22 cellular contexts compared by ENCODE assay signal in genomic region chr19:50416815-50417137, GRCh38. TPM values are rescaled to one million over a fixed set of nuclear protein-coding genes. Genes with fewer than 3 reads are reported as not detected.
"Had no signal": no experiment of that assay in that cellular context is flagged by ENCODE, and none has a peak within 500 bp of the region (broad histone marks: within the 10 kb centered on the region; RNA-seq: fewer than 3 reads in every experiment).

No MANE protein-coding gene starts in this region.

- H3K36me3 ChIP-seq: gastrocnemius medialis, prostate gland had no signal

- DNase-seq: activated CD4-positive, alpha-beta memory T cell treated with anti-CD3 and anti-CD28 coated beads, Interleukin-2, amount 10 ng/mL, durations not matched to agents 7 days and 5 days; activated CD4-positive, alpha-beta T cell treated with anti-CD3 and anti-CD28 coated beads for 4 hours; activated effector memory CD4-positive, alpha-beta T cell treated with Interleukin-2 at 50 U/mL for 16 hours; activated naive CD4-positive, alpha-beta T cell treated with anti-CD3 and anti-CD28 coated beads, Interleukin-2, amount 50 U/mL, for 16 hours; activated T-cell treated with anti-CD3 and anti-CD28 coated beads, Interleukin-2, amount 50 U/mL, for 24 hours; dermis blood vessel endothelial cell; gastrocnemius medialis; mammary epithelial cell; occipital lobe; stimulated activated CD4-positive, alpha-beta T cell treated with anti-CD3 and anti-CD28 coated beads, Interleukin-4, amount 100 ng/mL, for 4 hours; stimulated activated CD8-positive, alpha-beta memory T cell treated with anti-CD3 and anti-CD28 coated beads, Interleukin-4, amount 100 ng/mL, for 48 hours; stimulated activated naive CD8-positive, alpha-beta T cell treated with anti-CD3 and anti-CD28 coated beads, Interleukin-15, amount 100 ng/mL, for 72 hours; WERI-Rb-1 had no signal

- FAIRE-seq: astrocyte, islet of Langerhans, small intestine had no signal

- H3K9me3 ChIP-seq: gastrocnemius medialis, prostate gland had no signal

- H3K4me3 ChIP-seq: gastrocnemius medialis, prostate gland had no signal

- H3K4me1 ChIP-seq: prostate gland had no signal

- ATAC-seq: gastrocnemius medialis, left lobe of liver, right cardiac atrium had no signal

- H3K27ac ChIP-seq: gastrocnemius medialis, prostate gland, WERI-Rb-1 had no signal

RNA-seq across cellular contexts. Expression of gene SPIB, which starts 2.0 kb away (rescaled TPM):
- total RNA-seq: chondrocyte, dermis blood vessel endothelial cell, epithelial cell of proximal tubule, left lobe of liver, mammary epithelial cell, occipital lobe, prostate gland, temporal lobe had no signal

RNA-seq across cellular contexts. Expression of gene MYBPC2, which starts 15.9 kb away (rescaled TPM):
- total RNA-seq: astrocyte, chondrocyte, dermis blood vessel endothelial cell, epithelial cell of proximal tubule, left lobe of liver, mammary epithelial cell, occipital lobe, right cardiac atrium had no signal
- polyA plus RNA-seq: mammary epithelial cell, right cardiac atrium had no signal

RNA-seq across cellular contexts. Expression of gene NAPSA, which starts 51.3 kb away (rescaled TPM):
- total RNA-seq: astrocyte, dermis blood vessel endothelial cell had no signal
